Comparison of ENCODE assay signal across 17 cellular contexts in the genomic region with DNA sequence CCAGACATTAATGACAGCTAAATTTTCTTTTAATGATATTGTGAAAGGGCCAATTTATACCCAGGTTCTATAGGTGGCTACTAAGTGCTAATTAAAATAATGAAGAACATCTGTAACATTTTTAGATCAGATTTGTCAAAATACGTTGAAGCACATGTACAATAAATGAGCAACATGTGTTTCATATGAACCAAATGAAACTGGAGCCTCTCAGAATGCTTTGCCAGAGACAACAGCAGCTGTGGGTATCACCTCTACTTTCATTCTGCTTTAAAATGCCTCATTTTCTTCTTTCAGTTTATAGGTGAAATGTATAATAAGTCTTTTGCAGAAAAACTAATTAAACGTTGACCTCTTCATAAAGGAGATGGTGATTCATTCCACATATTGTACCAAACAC. TPM values are rescaled to one million over a fixed set of nuclear protein-coding genes. Genes with fewer than 3 reads are reported as not detected.
A peak's percentile ranks its signal among the peaks of the same experiment; 100 is the strongest.
DNase-seq lines count a peak whose midpoint lies in the region; ATAC-seq and TF ChIP-seq lines count a peak whose summit lies in the region.
"Had no signal": no experiment of that assay in that cellular context is flagged by ENCODE, and none has a peak within 500 bp of the region (broad histone marks: within the 10 kb centered on the region; RNA-seq: fewer than 3 reads in every experiment).

No MANE protein-coding gene starts in this region.

- ATAC-seq in GM18498 (IDR thresholded peaks at IDR 0.05; ENCODE audit: unreplicated experiment) (peak; percentile 95), GM21360 (IDR thresholded peaks at IDR 0.05; ENCODE audit: unreplicated experiment) (peak; percentile 63), HG02938 (IDR thresholded peaks at IDR 0.05; ENCODE audit: unreplicated experiment) (peak; percentile 71), upper lobe of right lung (no peak)
- ATAC-seq: pancreas had no signal

- H3K27me3 ChIP-seq in upper lobe of right lung = no peaks in the 10 kb centered on the region
- H3K27me3 ChIP-seq: pancreas had no signal

- DNase-seq in SK-N-MC (ENCODE audit: low read depth, low spot score) (no peak), upper lobe of right lung (no peak), GM19240 (ENCODE audit: insufficient read length, low spot score) (no peak), SW480 (ENCODE audit: low spot score) (no peak), NCI-H1930 (lab: John Stamatoyannopoulos, UW) (no peak)
- DNase-seq: activated T-cell treated with anti-CD3 and anti-CD28 coated beads, Interleukin-2, amount 50 U/mL, for 24 hours; anterior cingulate cortex; Calu3; immature natural killer cell; pancreas; stimulated activated CD4-positive, alpha-beta T cell treated with anti-CD3 and anti-CD28 coated beads, Interleukin-15, amount 100 ng/mL, for 24 hours had no signal

- H3K36me3 ChIP-seq in SK-N-MC (ENCODE audit: insufficient read depth, low read length) (no peaks in the 10 kb centered on the region), upper lobe of right lung (no peaks in the 10 kb centered on the region)
- H3K36me3 ChIP-seq: pancreas had no signal

- TF ChIP-seq CTCF in upper lobe of right lung (IDR thresholded peaks at IDR 0.05) = no peak

- H3K9ac ChIP-seq in SK-N-MC (ENCODE audit: insufficient read length) = no peak overlapping the region

- H3K27ac ChIP-seq in SK-N-MC = peak overlapping the region; percentile 27; the same call in 1 of the 2 replicates
- H3K27ac ChIP-seq in upper lobe of right lung = no peak overlapping the region
- H3K27ac ChIP-seq: pancreas had no signal

- intact Hi-C loops in upper lobe of right lung (cut with DNase I) = no loop called here

- H3K9me3 ChIP-seq in SK-N-MC (ENCODE audit: low read depth, low read length) (no peaks in the 10 kb centered on the region), upper lobe of right lung (no peaks in the 10 kb centered on the region)
- H3K9me3 ChIP-seq: pancreas had no signal

- H3K4me3 ChIP-seq in SK-N-MC (no peak overlapping the region), upper lobe of right lung (no peak overlapping the region)
- H3K4me3 ChIP-seq: pancreas had no signal

- H3K4me1 ChIP-seq in upper lobe of right lung = no peaks in the 10 kb centered on the region
- H3K4me1 ChIP-seq: pancreas had no signal

RNA-seq across cellular contexts. Expression of gene MYF6, which starts 26.1 kb away (rescaled TPM):
- total RNA-seq in upper lobe of right lung = not detected
- total RNA-seq: Calu3, dermis microvascular lymphatic vessel endothelial cell, fibroblast of villous mesenchyme, pancreas, ureter had no signal

RNA-seq across cellular contexts. Expression of gene MYF5, which starts 35.4 kb away (rescaled TPM):
- not detected for total RNA-seq in upper lobe of right lung
- total RNA-seq: Calu3, dermis microvascular lymphatic vessel endothelial cell, fibroblast of villous mesenchyme, pancreas, ureter had no signal
